8 cellular contexts compared by ENCODE assay signal in the genomic region with DNA sequence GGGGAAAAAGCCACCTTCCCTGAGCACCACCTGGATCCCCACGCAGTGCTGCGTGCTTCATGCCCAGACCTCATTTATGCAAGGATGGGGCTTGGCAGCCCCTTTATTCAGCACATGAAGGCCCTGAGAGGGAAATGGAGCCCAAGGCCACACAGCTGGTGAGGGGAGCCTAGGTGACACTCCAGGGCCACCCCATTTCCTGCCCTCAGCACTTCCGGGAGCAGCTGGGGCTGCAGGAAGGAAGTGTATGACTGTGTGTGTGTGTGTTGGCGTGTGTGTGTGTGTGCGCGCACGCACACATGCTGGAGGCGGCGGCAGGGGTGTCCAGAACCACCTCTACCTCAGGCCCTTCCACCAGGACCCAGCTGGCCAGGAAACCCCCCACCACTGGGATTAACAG. TPM values are rescaled to one million over a fixed set of nuclear protein-coding genes. Genes with fewer than 3 reads are reported as not detected.
A peak's percentile ranks its signal among the peaks of the same experiment; 100 is the strongest.
DNase-seq lines count a peak whose midpoint lies in the region; ATAC-seq, FAIRE-seq and TF ChIP-seq lines count a peak whose summit lies in the region.
"Not testable (repeated sequence)": the region's sequence is repeated elsewhere in the genome, so short reads cannot be mapped to it uniquely, and the experiment has no call there.

No MANE protein-coding gene starts in this region.

- not testable (repeated sequence) for H3F3A ChIP-seq in OCI-LY1 (ENCODE audit: insufficient read depth, low read length)

- CTCF ChIA-PET in CD8-positive, alpha-beta memory T cell (lab: Charles Lee) = interaction anchor here (3.2 kb wide), 1 partner anchor 11 kb away, joined by 12 read pairs; no protein-coding TSS in a partner anchor
- CTCF ChIA-PET in GM12878 (lab: Yijun Ruan, JAX) = interaction anchor here (1.7 kb wide), 1 partner anchor 24 kb away, joined by 3 read pairs; no protein-coding TSS in a partner anchor

- in situ Hi-C loops in GM12878 (cut with MboI) = not testable (repeated sequence)

- H3K27ac ChIP-seq in CD8-positive, alpha-beta memory T cell (ENCODE audit: low read depth, low read length) = peak overlapping the region; percentile 24
- peak overlapping the region; percentile 56 for H3K27ac ChIP-seq in OCI-LY1 (ENCODE audit: low read depth, low read length, poor library complexity, severe bottlenecking)
- H3K27ac ChIP-seq in GM12878 (ENCODE audit: control insufficient read depth, insufficient read depth) = peak overlapping the region; percentile 68

- H3K27me3 Mint-ChIP-seq in CD8-positive, alpha-beta memory T cell = not testable (repeated sequence)

- not testable (repeated sequence) for TF ChIP-seq POLR2A in GM12878 (IDR thresholded peaks at IDR 0.05; ENCODE audit: low read depth, low read length)

- H4K20me1 ChIP-seq in OCI-LY1 (ENCODE audit: insufficient read depth, low read length); GM12878 (ENCODE audit: control insufficient read depth, insufficient read depth): not testable (repeated sequence)

- not testable (repeated sequence) for H3K9me3 ChIP-seq in CD8-positive, alpha-beta memory T cell (ENCODE audit: low read length); OCI-LY1 (ENCODE audit: low read length); GM12878 (replicated peaks; ENCODE audit: control insufficient read depth, insufficient read depth, low read length)

- H2AFZ ChIP-seq in OCI-LY1 (ENCODE audit: low read length) = not testable (repeated sequence)
- peak overlapping the region; percentile 68 for H2AFZ ChIP-seq in GM12878 (ENCODE audit: control insufficient read depth, low read depth, low read length)

- not testable (repeated sequence) for TF ChIP-seq RAD21 in GM12878 (IDR thresholded peaks at IDR 0.05; ENCODE audit: insufficient read depth, low read depth, low read length)

- H3K9ac ChIP-seq in OCI-LY1 (ENCODE audit: low read length); GM12878 (ENCODE audit: control insufficient read depth, insufficient read depth, low read length): not testable (repeated sequence)

- DNase-seq in CD8-positive, alpha-beta memory T cell = peak; percentile 55 to 88 (median 78)
- peak; percentile 86 for DNase-seq in activated CD8-positive, alpha-beta memory T cell treated with anti-CD3 and anti-CD28 coated beads for 24 hours
- peak; percentile 30 for DNase-seq in GM12878 (ENCODE audit: low read depth, low spot score)
- peak; percentile 49 for DNase-seq in mucosa of gallbladder (ENCODE audit: low spot score)
- peak; percentile 45 for DNase-seq in stimulated activated CD8-positive, alpha-beta memory T cell treated with anti-CD3 and anti-CD28 coated beads, Interleukin-12 subunit alpha, Interleukin-12 subunit beta, amount 100 ng/mL, for 24 hours (ENCODE audit: extremely low read depth)

- not testable (repeated sequence) for H3K36me3 ChIP-seq in CD8-positive, alpha-beta memory T cell (ENCODE audit: insufficient read depth, low read length); OCI-LY1 (ENCODE audit: insufficient read depth, low read length); GM12878 (ENCODE audit: control insufficient read depth in 2 of 2, insufficient read depth in 2 of 2, low read length in 1 of 2)

- TF ChIP-seq CTCF in OCI-LY1 (IDR thresholded peaks at IDR 0.05; ENCODE audit: low read length); GM12878 (IDR thresholded peaks at IDR 0.05 in 2 of 3, conservative IDR thresholded peaks at IDR 0.05 in 1 of 3; ENCODE audit: control insufficient read depth in 2 of 3, extremely low read depth in 1 of 3, insufficient read depth in 1 of 3, low read depth in 3 of 3, low read length in 3 of 3): not testable (repeated sequence)

- peaks cover 22% of the 10 kb centered on the region for H3K4me1 ChIP-seq in CD8-positive, alpha-beta memory T cell (ENCODE audit: insufficient read depth, low read length)
- peaks cover 54% of the 10 kb centered on the region for H3K4me1 ChIP-seq in OCI-LY1 (ENCODE audit: insufficient read depth, low read length, severe bottlenecking)
- peaks cover 40% of the 10 kb centered on the region for H3K4me1 ChIP-seq in GM12878 (ENCODE audit: control insufficient read depth, insufficient read depth, low read length)

- ATAC-seq in GM19351 (IDR thresholded peaks at IDR 0.05; ENCODE audit: unreplicated experiment) (peak; percentile 46), HG03097 (IDR thresholded peaks at IDR 0.05; ENCODE audit: low FRiP score, unreplicated experiment) (peak; percentile 28), GM12878 (peak; percentile 6)

- not testable (repeated sequence) for H3K36me3 Mint-ChIP-seq in CD8-positive, alpha-beta memory T cell

- peak overlapping the region; percentile 78 to 98 (median 82) for H3K27ac Mint-ChIP-seq in CD8-positive, alpha-beta memory T cell

- not testable (repeated sequence) for H3K9me3 Mint-ChIP-seq in CD8-positive, alpha-beta memory T cell

- POLR2A ChIA-PET in CD8-positive, alpha-beta memory T cell (lab: Charles Lee); GM12878 (lab: Charles Lee): not testable (repeated sequence)

- BruUV-seq in GM12878 (replicated peaks; lab: Mats Ljungman, UMichigan) = not testable (repeated sequence)

- H3K4me2 ChIP-seq in OCI-LY1 (ENCODE audit: low read length) = peak overlapping the region; percentile 17; the same call in 1 of the 2 replicates
- H3K4me2 ChIP-seq in GM12878 (ENCODE audit: control insufficient read depth, insufficient read depth) = not testable (repeated sequence)

- intact Hi-C loops in GM12878 (cut with micrococcal nuclease; ENCODE audit: unreplicated experiment) = not testable (repeated sequence)

- not testable (repeated sequence) for H3K9me2 ChIP-seq in OCI-LY1 (ENCODE audit: low read depth, low read length)

- WGBS in GM12878 (ENCODE audit: insufficient coverage, insufficient replicate concordance, low lambda C conversion rate, missing lambda C conversion rate) = 0% methylated on average over 8 of the region's 9 CpGs

- FAIRE-seq in GM12878 (lab: Jason Lieb, UNC) = not testable (repeated sequence)

- RAD21 ChIA-PET in GM12878 (lab: Charles Lee; ENCODE audit: unreplicated experiment) = interaction anchor here (1.0 kb wide), 1 partner anchor 81 kb away, joined by 3 read pairs; no protein-coding TSS in a partner anchor

- TF ChIP-seq EP300 in GM12878 (IDR thresholded peaks at IDR 0.05; ENCODE audit: borderline replicate concordance in 1 of 2, control insufficient read depth in 1 of 2, low read depth in 2 of 2, low read length in 2 of 2) = not testable (repeated sequence)

- not testable (repeated sequence) for H3K79me2 ChIP-seq in OCI-LY1 (ENCODE audit: insufficient read depth, low read length); GM12878 (ENCODE audit: control insufficient read depth, insufficient read depth, low read length)

- H3K27me3 ChIP-seq in CD8-positive, alpha-beta memory T cell (ENCODE audit: insufficient read depth, low read length, poor library complexity, severe bottlenecking); OCI-LY1 (ENCODE audit: insufficient read depth, low read length); GM12878 (replicated peaks in 1 of 2; ENCODE audit: control insufficient read depth in 2 of 2, insufficient read depth in 2 of 2, low read length in 1 of 2): not testable (repeated sequence)

- peak overlapping the region; percentile 67 for H3K4me3 ChIP-seq in CD8-positive, alpha-beta memory T cell (ENCODE audit: low read length)
- not testable (repeated sequence) for H3K4me3 ChIP-seq in OCI-LY1 (ENCODE audit: low read depth, low read length, poor library complexity, severe bottlenecking); GM12878

- H3K4me1 Mint-ChIP-seq in CD8-positive, alpha-beta memory T cell = peaks cover 17 to 30% (median 22%) of the 10 kb centered on the region in 3 donors

- peak overlapping the region; percentile 29 to 72 (median 64) for H3K4me3 Mint-ChIP-seq in CD8-positive, alpha-beta memory T cell

- SMC1A ChIA-PET in GM12878 (lab: Charles Lee; ENCODE audit: uncharacterized antibody, unreplicated experiment) = not testable (repeated sequence)

TF ChIP-seq in GM12878, 131 proteins besides CTCF, POLR2A, EP300 and RAD21 (continues in another document):
- peak; percentile 19; the same call in 1 of the 2 replicates for TF ChIP-seq SPI1 (IDR thresholded peaks at IDR 0.05; ENCODE audit: borderline replicate concordance, insufficient read depth, low read depth, low read length)

RNA-seq across cellular contexts. Expression of gene ADAMTS7, which starts 49.8 kb away (rescaled TPM):
- under 1 TPM; 0.07 to 0.13 TPM for total RNA-seq in CD8-positive, alpha-beta memory T cell
- not detected for polyA plus RNA-seq in CD8-positive, alpha-beta memory T cell
- not detected in 2 replicates for total RNA-seq in GM12878 (2013; cell fraction: nucleolus; rRNA removed)
- total RNA-seq in GM12878 (2014; rRNA removed) (0.22 TPM in 1 of 2 replicates, not detected in the other), GM12878 (2014; rRNA removed; fragmentation: Illumina TruSeq; extraction: Trizol) (0.09 TPM in 1 of 2 replicates, not detected in the other), GM12878 (2021) (0.08 and 0.28 TPM in 2 replicates), mucosa of gallbladder (13.8 TPM)
- polyA plus RNA-seq in GM12878 (2011; ENCODE audit: low read depth) = 0.07 TPM
- polyA plus RNA-seq in GM12878 (2011; rRNA removed) (not detected in 2 replicates), GM12878 (2014; fragmentation: Illumina TruSeq; extraction: Trizol) (0.03 TPM in 1 of 2 replicates, not detected in the other), GM12878 (2014; fragmentation: Nextera tagmentation; extraction: Ambion mirVana) (not detected), GM12878 (2014; rRNA removed) (0.09 and 0.16 TPM in 2 replicates), GM12878 (2016; fragmentation: Nextera tagmentation; extraction: Ambion mirVana) (under 1 TPM in 1 of 2 experiments, not detected in 1; 0.04 TPM)
- polyA plus RNA-seq in GM12878 (2011; cell fraction: cytosol; rRNA removed) = 0.06 TPM in 1 of 2 replicates, not detected in the other
- polyA plus RNA-seq in GM12878 (2011; cell fraction: nucleus; rRNA removed) = 0.12 and 0.35 TPM in 2 replicates
- polyA plus RNA-seq in GM12878 (2012) = 0.24 and 0.48 TPM in 2 replicates
- not detected in 2 replicates for polyA minus RNA-seq in GM12878 (2011; rRNA and poly(A)+ RNA removed)
- not detected in 2 replicates for polyA minus RNA-seq in GM12878 (2011; cell fraction: cytosol; rRNA and poly(A)+ RNA removed)
- polyA minus RNA-seq in GM12878 (2011; cell fraction: nucleus; rRNA and poly(A)+ RNA removed) = not detected in 2 replicates

Comparison
In these comparisons a context has a peak if more than half of its experiments do, and no peak if none do; other contexts are left out.
1. DNase-seq: peak in every context shown above with its lines; median percentile 86 in activated CD8-positive, alpha-beta memory T cell treated with anti-CD3 and anti-CD28 coated beads for 24 hours; 78 in CD8-positive, alpha-beta memory T cell; 49 in mucosa of gallbladder; 45 in stimulated activated CD8-positive, alpha-beta memory T cell treated with anti-CD3 and anti-CD28 coated beads, Interleukin-12 subunit alpha, Interleukin-12 subunit beta, amount 100 ng/mL, for 24 hours; 30 in GM12878.
2. RNA of gene ADAMTS7, which starts 49.8 kb away (total RNA-seq): 13.8 TPM in mucosa of gallbladder (single experiment); 0.07 to 0.13 TPM in CD8-positive, alpha-beta memory T cell and 0.08 to 0.28 TPM in GM12878; every median in the first group is over 10 times any median in the second.
3. Peak in every context shown above with its lines, with median percentiles within 50 percentile points of each other: H3K27ac ChIP-seq and ATAC-seq.